Comparison of ENCODE assay signal across 14 cellular contexts in the genomic region with DNA sequence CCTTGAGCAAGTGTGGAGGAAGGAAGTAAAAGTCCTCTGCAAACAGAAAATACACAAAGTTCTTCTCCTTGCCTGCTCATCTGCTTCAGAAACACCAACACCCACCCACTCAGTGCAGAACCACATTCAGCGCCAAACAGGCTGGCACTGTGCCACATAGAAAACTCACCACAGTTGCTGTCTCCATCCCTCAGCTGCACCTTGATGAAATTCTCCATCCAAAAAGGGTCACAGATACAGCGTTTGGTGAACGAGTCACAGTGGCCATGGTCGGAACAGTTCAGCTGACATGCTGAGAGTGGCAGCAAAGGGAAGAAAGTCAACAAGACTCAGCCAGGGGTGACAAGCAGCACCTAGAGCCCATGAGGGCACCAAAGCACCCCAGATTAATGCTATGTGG.
A peak's percentile ranks its signal among the peaks of the same experiment; 100 is the strongest.
DNase-seq lines count a peak whose midpoint lies in the region; ATAC-seq and TF ChIP-seq lines count a peak whose summit lies in the region.
"Had no signal": no experiment of that assay in that cellular context is flagged by ENCODE, and none has a peak within 500 bp of the region (broad histone marks: within the 10 kb centered on the region; RNA-seq: fewer than 3 reads in every experiment).

No MANE protein-coding gene starts in this region.

- CTCF ChIA-PET in activated CD8-positive, alpha-beta memory T cell treated with anti-CD3 and anti-CD28 coated beads, Interleukin-2, amount 10 ng/mL, durations not matched to agents 7 days and 5 days (lab: Charles Lee) = interaction anchor here (1.3 to 11.0 kb wide), 2 partner anchors 9 to 124 kb away, joined by 4 to 140 read pairs; no protein-coding TSS in a partner anchor

- peak overlapping the region; percentile 64 for H3K27ac ChIP-seq in thymus (ENCODE audit: low read depth)
- H3K27ac ChIP-seq: vagina had no signal

- H3K36me3 Mint-ChIP-seq in activated CD8-positive, alpha-beta memory T cell treated with anti-CD3 and anti-CD28 coated beads, Interleukin-2, amount 10 ng/mL, durations not matched to agents 7 days and 5 days = peaks cover 6% of the 10 kb centered on the region
- peaks cover 31% of the 10 kb centered on the region for H3K36me3 Mint-ChIP-seq in osteocyte (ENCODE audit: unreplicated experiment)

- WGBS in thymus = 86% methylated on average over 4 of the region's 4 CpGs

- ATAC-seq in activated CD8-positive, alpha-beta memory T cell treated with anti-CD3 and anti-CD28 coated beads, Interleukin-2, amount 10 ng/mL, durations not matched to agents 7 days and 5 days = no peak

- H3K27ac Mint-ChIP-seq in activated CD8-positive, alpha-beta memory T cell treated with anti-CD3 and anti-CD28 coated beads, Interleukin-2, amount 10 ng/mL, durations not matched to agents 7 days and 5 days = no peak overlapping the region
- no peak overlapping the region for H3K27ac Mint-ChIP-seq in osteocyte (ENCODE audit: unreplicated experiment)

- no peaks in the 10 kb centered on the region for H3K9me3 ChIP-seq in thymus (ENCODE audit: control insufficient read depth)
- H3K9me3 ChIP-seq: vagina had no signal

- H3K4me3 ChIP-seq in thymus (ENCODE audit: low read length) (no peak overlapping the region), H7 (ENCODE audit: insufficient read depth, low read depth, low read length) (no peak overlapping the region)
- H3K4me3 ChIP-seq: vagina had no signal

- H3K27me3 Mint-ChIP-seq in activated CD8-positive, alpha-beta memory T cell treated with anti-CD3 and anti-CD28 coated beads, Interleukin-2, amount 10 ng/mL, durations not matched to agents 7 days and 5 days = no peaks in the 10 kb centered on the region
- no peaks in the 10 kb centered on the region for H3K27me3 Mint-ChIP-seq in osteocyte (ENCODE audit: unreplicated experiment)

- no peak for TF ChIP-seq CTCF in osteocyte (IDR thresholded peaks at IDR 0.05)

- H3K4me1 Mint-ChIP-seq in activated CD8-positive, alpha-beta memory T cell treated with anti-CD3 and anti-CD28 coated beads, Interleukin-2, amount 10 ng/mL, durations not matched to agents 7 days and 5 days = peaks cover 10% of the 10 kb centered on the region
- H3K4me1 Mint-ChIP-seq in osteocyte (ENCODE audit: unreplicated experiment) = no peaks in the 10 kb centered on the region

- H3K36me3 ChIP-seq in thymus (ENCODE audit: control insufficient read depth, insufficient read depth) = peaks cover 43% of the 10 kb centered on the region
- peaks cover 39% of the 10 kb centered on the region for H3K36me3 ChIP-seq in H7 (replicated peaks; ENCODE audit: control insufficient read depth, insufficient read depth, low read length)

- DNase-seq in activated CD8-positive, alpha-beta memory T cell treated with anti-CD3 and anti-CD28 coated beads, Interleukin-2, amount 50 U/mL, for 4 hours = peak; percentile 45
- DNase-seq in activated CD8-positive, alpha-beta memory T cell treated with anti-CD3 and anti-CD28 coated beads, Interleukin-2, amount 10 ng/mL, durations not matched to agents 7 days and 5 days = no peak
- peak; percentile 22 for DNase-seq in activated naive CD8-positive, alpha-beta T cell treated with anti-CD3 and anti-CD28 coated beads, Interleukin-2, amount 50 U/mL, for 16 hours (ENCODE audit: low read depth, low spot score)
- peak; percentile 63 for DNase-seq in osteocyte (ENCODE audit: extremely low spot score, unreplicated experiment)
- no peak for DNase-seq in central memory CD4-positive, alpha-beta T cell
- DNase-seq in H7 = no peak
- no peak for DNase-seq in putamen (ENCODE audit: low spot score)
- DNase-seq: ACHN; activated effector memory CD4-positive, alpha-beta T cell treated with anti-CD3 and anti-CD28 coated beads, Interleukin-2, amount 50 U/mL, for 16 hours; NCI-H2227 treated with DMSO at 0.1 percent for 48 hours; retina; T-helper 9 cell had no signal

- no peak overlapping the region for H3K4me3 Mint-ChIP-seq in activated CD8-positive, alpha-beta memory T cell treated with anti-CD3 and anti-CD28 coated beads, Interleukin-2, amount 10 ng/mL, durations not matched to agents 7 days and 5 days
- no peak overlapping the region for H3K4me3 Mint-ChIP-seq in osteocyte (ENCODE audit: unreplicated experiment)

- H3K4me1 ChIP-seq in thymus (ENCODE audit: control insufficient read depth, insufficient read depth, low read length) = no peaks in the 10 kb centered on the region
- H3K4me1 ChIP-seq: vagina had no signal

- no peaks in the 10 kb centered on the region for H3K9me3 Mint-ChIP-seq in activated CD8-positive, alpha-beta memory T cell treated with anti-CD3 and anti-CD28 coated beads, Interleukin-2, amount 10 ng/mL, durations not matched to agents 7 days and 5 days (ENCODE audit: low read depth)
- H3K9me3 Mint-ChIP-seq in osteocyte (ENCODE audit: unreplicated experiment) = no peaks in the 10 kb centered on the region

- no peaks in the 10 kb centered on the region for H3K27me3 ChIP-seq in thymus (ENCODE audit: control insufficient read depth, insufficient read depth)
- no peaks in the 10 kb centered on the region for H3K27me3 ChIP-seq in H7 (ENCODE audit: control insufficient read depth, insufficient read depth, low read length)
- H3K27me3 ChIP-seq: vagina had no signal

Comparison
In these comparisons a context has a peak if more than half of its experiments do, and no peak if none do; other contexts are left out.
1. DNase-seq: peak in activated CD8-positive, alpha-beta memory T cell treated with anti-CD3 and anti-CD28 coated beads, Interleukin-2, amount 50 U/mL, for 4 hours (single experiment), activated naive CD8-positive, alpha-beta T cell treated with anti-CD3 and anti-CD28 coated beads, Interleukin-2, amount 50 U/mL, for 16 hours (single experiment) and osteocyte (single experiment); none in activated CD8-positive, alpha-beta memory T cell treated with anti-CD3 and anti-CD28 coated beads, Interleukin-2, amount 10 ng/mL, durations not matched to agents 7 days and 5 days (single experiment), central memory CD4-positive, alpha-beta T cell (single experiment), H7 (single experiment) and putamen (single experiment).